6 cellular contexts compared by ENCODE assay signal in genomic region chr12:55931317-55931779, GRCh38. TPM values are rescaled to one million over a fixed set of nuclear protein-coding genes. Genes with fewer than 3 reads are reported as not detected.
DNase-seq lines count a peak whose midpoint lies in the region; ATAC-seq and TF ChIP-seq lines count a peak whose summit lies in the region.

No MANE protein-coding gene starts in this region.

- peaks cover 13% of the 10 kb centered on the region for H3K79me2 ChIP-seq in parathyroid adenoma

- H3K4me3 ChIP-seq in IMR-90 (ENCODE audit: insufficient read depth, low read depth, low read length) = peak overlapping the region; percentile 78
- H3K4me3 ChIP-seq in parathyroid adenoma (ENCODE audit: low read depth, low read length) = peak overlapping the region; percentile 58

- no peaks in the 10 kb centered on the region for H4K20me1 ChIP-seq in IMR-90 (ENCODE audit: insufficient read depth, low read length)

- POLR2A ChIA-PET in IMR-90 (lab: Charles Lee; ENCODE audit: unreplicated experiment) = no interaction called here

- H3K27me3 ChIP-seq in IMR-90 (ENCODE audit: control insufficient read depth, insufficient read depth, low read length) (no peaks in the 10 kb centered on the region), parathyroid adenoma (ENCODE audit: control insufficient read depth, insufficient read depth, low read length) (no peaks in the 10 kb centered on the region)

- peak overlapping the region; percentile 72 for H3K56ac ChIP-seq in IMR-90 (ENCODE audit: extremely low read depth, insufficient read depth, low read length)

- peak overlapping the region; percentile 13; the same call in 1 of the 2 replicates for H2BK20ac ChIP-seq in IMR-90 (ENCODE audit: low read depth, low read length)

- H2AFZ ChIP-seq in IMR-90 (replicated peaks; ENCODE audit: low read length, poor library complexity) = peak overlapping the region; percentile 69
- H2AFZ ChIP-seq in parathyroid adenoma = peak overlapping the region; percentile 92

- DNase-seq in IMR-90 = no peak
- peak; percentile 30 for DNase-seq in cerebellum (ENCODE audit: low spot score)
- DNase-seq in stimulated activated CD4-positive, alpha-beta T cell treated with anti-CD3 and anti-CD28 coated beads, Interleukin-2, amount 100 ng/mL, for 24 hours = no peak
- DNase-seq in NAMALWA (ENCODE audit: low spot score) = no peak
- DNase-seq in NCI-H1105 treated with DMSO at 0.1 percent for 48 hours (lab: John Stamatoyannopoulos, UW) = no peak

- TF ChIP-seq CTCF in IMR-90 (conservative IDR thresholded peaks at IDR 0.05; ENCODE audit: low read depth, low read length) (no peak), parathyroid adenoma (IDR thresholded peaks at IDR 0.05) (no peak)

- no TSS peak for BruUV-seq in IMR-90 (replicated peaks; lab: Mats Ljungman, UMichigan)

- no peak for TF ChIP-seq RAD21 in IMR-90 (IDR thresholded peaks at IDR 0.05; ENCODE audit: low read length)

- peak overlapping the region; percentile 79 for H3K27ac ChIP-seq in IMR-90 (ENCODE audit: insufficient read depth, low read length)
- peak overlapping the region; percentile 60 for H3K27ac ChIP-seq in parathyroid adenoma

- peak overlapping the region; percentile 80 for H3K18ac ChIP-seq in IMR-90 (ENCODE audit: low read depth, low read length)

- no peaks in the 10 kb centered on the region for H3K36me3 ChIP-seq in IMR-90 (ENCODE audit: control insufficient read depth, insufficient read depth, low read length)
- no peaks in the 10 kb centered on the region for H3K36me3 ChIP-seq in parathyroid adenoma (ENCODE audit: control insufficient read depth, insufficient read depth, low read length)

- H3K4ac ChIP-seq in IMR-90 (ENCODE audit: low read depth, low read length) = peak overlapping the region; percentile 93

- H3K9ac ChIP-seq in IMR-90 (ENCODE audit: low read depth, low read length) (peak overlapping the region; percentile 79), parathyroid adenoma (no peak overlapping the region)

- peak overlapping the region; percentile 77 for H2BK5ac ChIP-seq in IMR-90 (ENCODE audit: low read depth, low read length, poor library complexity, severe bottlenecking)

- TF ChIP-seq POLR2A in IMR-90 (IDR thresholded peaks at IDR 0.05; ENCODE audit: low read depth, low read length) = no peak

- peak overlapping the region; percentile 82 for H3K14ac ChIP-seq in IMR-90 (replicated peaks; ENCODE audit: low read depth, low read length)

- peak overlapping the region; percentile 73 for H4K5ac ChIP-seq in IMR-90 (ENCODE audit: low read depth, low read length)

- dilution Hi-C loops in IMR-90 (cut with HindIII; ENCODE audit: low sequenced_read_pairs, unreplicated experiment) = no loop called here

- peak overlapping the region; percentile 44; the same call in 1 of the 2 replicates for H2BK120ac ChIP-seq in IMR-90 (ENCODE audit: low read depth, low read length)

- H3K4me2 ChIP-seq in IMR-90 (ENCODE audit: low read depth, low read length) (peak overlapping the region; percentile 75), parathyroid adenoma (ENCODE audit: low read length) (peak overlapping the region; percentile 96)

- peak overlapping the region; percentile 97 for H2AK9ac ChIP-seq in IMR-90 (replicated peaks; ENCODE audit: low read depth, low read length, poor library complexity)

- H4K91ac ChIP-seq in IMR-90 (ENCODE audit: insufficient read depth, low read depth, low read length) = peak overlapping the region; percentile 86

- H2BK15ac ChIP-seq in IMR-90 (ENCODE audit: low read depth, low read length) = peak overlapping the region; percentile 26; the same call in 2 of the 3 replicates

- CTCF ChIA-PET in IMR-90 (lab: Yijun Ruan, JAX) = interaction anchor here (0.6 to 2.0 kb wide), 3 partner anchors 9 to 130 kb away, joined by 3 to 4 read pairs (median 3); no protein-coding TSS in a partner anchor

- H3K23ac ChIP-seq in IMR-90 (ENCODE audit: low read depth, low read length) = peak overlapping the region; percentile 57

- intact Hi-C loops in IMR-90 (cut with micrococcal nuclease) = loop anchor here (1.0 to 5.0 kb wide), 3 partner anchors 84 to 189 kb away; partner anchors contain the start of genes GDF11, ORMDL2 and SARNP

- H3K9me1 ChIP-seq in IMR-90 (ENCODE audit: insufficient read depth, low read length) = peaks cover 16% of the 10 kb centered on the region

- in situ Hi-C loops in IMR-90 (cut with MboI; ENCODE audit: low sequenced_read_pairs) = no loop called here

- H3K4me1 ChIP-seq in IMR-90 (ENCODE audit: control insufficient read depth, insufficient read depth, low read length) (peaks cover 18% of the 10 kb centered on the region), parathyroid adenoma (peaks cover 8% of the 10 kb centered on the region)

- ATAC-seq in IMR-90 (ENCODE audit: low read depth) = no peak

- 3% methylated on average over 5 of the region's 10 CpGs; no CpG with 5 or more reads in 1 of the 2 experiments for WGBS in IMR-90 (ENCODE audit: extremely low coverage in 2 of 2, insufficient read length in 1 of 2), 2 experiments

- H3K79me1 ChIP-seq in IMR-90 (ENCODE audit: low read depth in 1 of 2, low read length in 2 of 2) = peaks cover 35 to 78% of the 10 kb centered on the region in 2 experiments

- H4K8ac ChIP-seq in IMR-90 (ENCODE audit: low read depth in 2 of 2, low read length in 2 of 2) = peak overlapping the region; percentile 37 to 84

- H2AK5ac ChIP-seq in IMR-90 (ENCODE audit: low read depth, low read length) = peak overlapping the region; percentile 80

- H3K9me3 ChIP-seq in IMR-90 (ENCODE audit: control insufficient read depth, insufficient read depth, low read length) = no peaks in the 10 kb centered on the region
- no peaks in the 10 kb centered on the region for H3K9me3 ChIP-seq in parathyroid adenoma (ENCODE audit: control insufficient read depth, low read length)

TF ChIP-seq in IMR-90, 13 proteins besides CTCF, POLR2A, EP300 and RAD21:
- TF ChIP-seq FOS (IDR thresholded peaks at IDR 0.05; ENCODE audit: low read depth, low read length) (no peak), CEBPB (IDR thresholded peaks at IDR 0.05; ENCODE audit: low read depth, low read length) (no peak), RFX5 (IDR thresholded peaks at IDR 0.05; ENCODE audit: low read depth, low read length) (no peak), CHD1 (IDR thresholded peaks at IDR 0.05; ENCODE audit: low read depth, low read length) (no peak), MXI1 (IDR thresholded peaks at IDR 0.05; ENCODE audit: borderline replicate concordance, low read depth, low read length) (no peak), BHLHE40 (IDR thresholded peaks at IDR 0.05; ENCODE audit: low read depth, low read length) (no peak), MAFK (IDR thresholded peaks at IDR 0.05; ENCODE audit: low read depth, low read length) (no peak), MAZ (IDR thresholded peaks at IDR 0.05; ENCODE audit: borderline replicate concordance, low read depth, low read length) (no peak), NFE2L2 (IDR thresholded peaks at IDR 0.05; ENCODE audit: low read depth, low read length) (no peak), ELK1 (IDR thresholded peaks at IDR 0.05; ENCODE audit: borderline replicate concordance, low read depth, low read length) (no peak), SMC3 (IDR thresholded peaks at IDR 0.05; ENCODE audit: low read depth, low read length) (no peak), USF2 (IDR thresholded peaks at IDR 0.05; ENCODE audit: low read depth, low read length) (no peak), RCOR1 (IDR thresholded peaks at IDR 0.05; ENCODE audit: insufficient replicate concordance, low read length) (no peak)

RNA-seq across cellular contexts. Expression of gene DGKA, which starts 0.4 kb away (rescaled TPM):
- 61.4 and 71.9 TPM in 2 replicates for total RNA-seq in IMR-90 (2012; rRNA removed)
- 75.1 and 75.8 TPM in 2 replicates for polyA plus RNA-seq in IMR-90 (2012; rRNA removed)
- 42.1 and 49.7 TPM in 2 replicates for polyA plus RNA-seq in IMR-90 (2012; cell fraction: cytosol; rRNA removed)
- 198 and 228 TPM in 2 replicates for polyA plus RNA-seq in IMR-90 (2012; cell fraction: nucleus; rRNA removed; ENCODE audit: low replicate concordance)
- 14.0 TPM for total RNA-seq in cerebellum

RNA-seq across cellular contexts. Expression of gene PYM1, which starts 3.7 kb away (rescaled TPM):
- total RNA-seq in IMR-90 (2012; rRNA removed) = 25.6 and 27.8 TPM in 2 replicates
- polyA plus RNA-seq in IMR-90 (2012; rRNA removed) = 26.5 and 27.3 TPM in 2 replicates
- polyA plus RNA-seq in IMR-90 (2012; cell fraction: cytosol; rRNA removed) = 20.9 and 33.3 TPM in 2 replicates
- 5.8 and 12.0 TPM in 2 replicates for polyA plus RNA-seq in IMR-90 (2012; cell fraction: nucleus; rRNA removed; ENCODE audit: low replicate concordance)
- total RNA-seq in cerebellum = 11.0 TPM

RNA-seq across cellular contexts. Expression of gene PMEL, which starts 34.5 kb away (rescaled TPM):
- total RNA-seq in IMR-90 (2012; rRNA removed) (1.4 and 1.7 TPM in 2 replicates), cerebellum (0.54 TPM)
- 5.8 and 5.9 TPM in 2 replicates for polyA plus RNA-seq in IMR-90 (2012; rRNA removed)
- polyA plus RNA-seq in IMR-90 (2012; cell fraction: cytosol; rRNA removed) = 6.3 and 7.0 TPM in 2 replicates
- polyA plus RNA-seq in IMR-90 (2012; cell fraction: nucleus; rRNA removed; ENCODE audit: low replicate concordance) = 7.9 and 8.3 TPM in 2 replicates

RNA-seq across cellular contexts. Expression of gene CDK2, which starts 35.3 kb away (rescaled TPM):
- total RNA-seq in IMR-90 (2012; rRNA removed) (40.0 and 42.5 TPM in 2 replicates), cerebellum (25.7 TPM)
- 61.7 and 101 TPM in 2 replicates for polyA plus RNA-seq in IMR-90 (2012; rRNA removed)
- 17.6 and 38.8 TPM in 2 replicates for polyA plus RNA-seq in IMR-90 (2012; cell fraction: cytosol; rRNA removed)
- 78.5 and 151 TPM in 2 replicates for polyA plus RNA-seq in IMR-90 (2012; cell fraction: nucleus; rRNA removed; ENCODE audit: low replicate concordance)

RNA-seq across cellular contexts. Expression of gene RAB5B, which starts 42.5 kb away (rescaled TPM):
- 54.4 and 56.5 TPM in 2 replicates for total RNA-seq in IMR-90 (2012; rRNA removed)
- 85.6 and 99.2 TPM in 2 replicates for polyA plus RNA-seq in IMR-90 (2012; rRNA removed)
- 44.8 and 45.5 TPM in 2 replicates for polyA plus RNA-seq in IMR-90 (2012; cell fraction: cytosol; rRNA removed)
- 42.5 and 123 TPM in 2 replicates for polyA plus RNA-seq in IMR-90 (2012; cell fraction: nucleus; rRNA removed; ENCODE audit: low replicate concordance)
- 46.5 TPM for total RNA-seq in cerebellum
